In the genomic region with DNA sequence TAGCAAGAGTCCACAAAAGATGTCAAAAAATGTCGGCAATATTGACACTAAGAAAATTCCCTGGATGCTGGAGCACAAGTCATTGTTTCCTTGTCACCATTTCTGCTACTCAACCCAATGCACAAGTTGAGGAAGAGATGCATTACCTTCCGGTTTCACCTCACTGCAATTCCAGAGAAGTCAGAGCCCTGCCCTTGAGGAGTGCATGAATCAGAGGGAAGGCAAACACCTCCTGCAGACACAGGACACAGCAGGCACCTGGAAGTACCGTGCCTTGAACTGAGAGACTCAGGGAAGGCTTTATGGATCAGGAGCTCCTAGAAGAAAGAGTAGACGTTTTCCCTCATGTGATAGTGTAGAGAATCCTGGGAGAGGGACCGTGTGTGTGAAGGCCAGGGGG, we compare ENCODE assay signal across 14 cellular contexts.
DNase-seq lines count a peak whose midpoint lies in the region; ATAC-seq and TF ChIP-seq lines count a peak whose summit lies in the region.
"Had no signal": no experiment of that assay in that cellular context is flagged by ENCODE, and none has a peak within 500 bp of the region (broad histone marks: within the 10 kb centered on the region; RNA-seq: fewer than 3 reads in every experiment).

No MANE protein-coding gene starts in this region.

- 0 out of 4 replicates have a peak, but pooled peaks cover 0 to 4% of the 10 kb centered on the region in 2 experiments for H3K79me1 ChIP-seq in IMR-90 (ENCODE audit: low read depth in 1 of 2, low read length in 2 of 2)
- peaks cover 6% of the 10 kb centered on the region for H3K79me1 ChIP-seq in mesenchymal stem cell (replicated peaks; ENCODE audit: low read length, poor library complexity, severe bottlenecking)

- H2BK20ac ChIP-seq in IMR-90 (ENCODE audit: low read depth, low read length), result peak overlapping the region; percentile 29; the same call in 1 of the 2 replicates

- H3K4me1 Mint-ChIP-seq in osteocyte (ENCODE audit: unreplicated experiment), result peaks cover 6% of the 10 kb centered on the region

- H3K4me2 ChIP-seq in IMR-90 (ENCODE audit: low read depth, low read length) (no peak overlapping the region), mesenchymal stem cell (ENCODE audit: low read length, poor library complexity, severe bottlenecking) (no peak overlapping the region)

- no peak for TF ChIP-seq POLR2A in IMR-90 (IDR thresholded peaks at IDR 0.05; ENCODE audit: low read depth, low read length)

- no peak overlapping the region for H3K4me3 Mint-ChIP-seq in osteocyte (ENCODE audit: unreplicated experiment)
- H3K4me3 Mint-ChIP-seq: CD4-positive, alpha-beta memory T cell had no signal

- H3K9me3 ChIP-seq in IMR-90 (ENCODE audit: control insufficient read depth, insufficient read depth, low read length), result peaks cover 2% of the 10 kb centered on the region; the same call in 1 of the 2 replicates
- no peaks in the 10 kb centered on the region for H3K9me3 ChIP-seq in mesenchymal stem cell (ENCODE audit: control insufficient read depth, low read length)

- peaks cover 12% of the 10 kb centered on the region for H3K9me1 ChIP-seq in IMR-90 (ENCODE audit: insufficient read depth, low read length)

- POLR2A ChIA-PET in IMR-90 (lab: Charles Lee; ENCODE audit: unreplicated experiment), result no interaction called here

- H4K91ac ChIP-seq in IMR-90 (ENCODE audit: insufficient read depth, low read depth, low read length) (no peak overlapping the region), mesenchymal stem cell (ENCODE audit: low read length) (no peak overlapping the region)

- H4K8ac ChIP-seq in IMR-90 (ENCODE audit: low read depth in 2 of 2, low read length in 2 of 2), result no peak overlapping the region
- no peak overlapping the region for H4K8ac ChIP-seq in mesenchymal stem cell (ENCODE audit: low read length)

- H3K36me3 ChIP-seq in IMR-90 (ENCODE audit: control insufficient read depth, insufficient read depth, low read length) (no peaks in the 10 kb centered on the region), mesenchymal stem cell (ENCODE audit: control insufficient read depth in 1 of 2, insufficient read depth in 2 of 2, low read depth in 1 of 2, low read length in 2 of 2) (no peaks in the 10 kb centered on the region)
- H3K36me3 ChIP-seq: BE2C had no signal

- H2BK15ac ChIP-seq in IMR-90 (ENCODE audit: low read depth, low read length) (0 out of 3 replicates have a peak overlapping the region, but pooled peaks have one; percentile 9), mesenchymal stem cell (ENCODE audit: low read depth, poor library complexity, severe bottlenecking) (no peak overlapping the region)

- H3K27me3 Mint-ChIP-seq in osteocyte (ENCODE audit: unreplicated experiment), result peaks cover 3% of the 10 kb centered on the region

- peaks cover 7% of the 10 kb centered on the region for H3K4me1 ChIP-seq in IMR-90 (ENCODE audit: control insufficient read depth, insufficient read depth, low read length)
- H3K4me1 ChIP-seq in mesenchymal stem cell (ENCODE audit: control insufficient read depth, insufficient read depth, low read depth, low read length), result peaks cover 8% of the 10 kb centered on the region
- H3K4me1 ChIP-seq: BE2C had no signal

- peaks cover 4% of the 10 kb centered on the region for H3K36me3 Mint-ChIP-seq in osteocyte (ENCODE audit: unreplicated experiment)
- H3K36me3 Mint-ChIP-seq: CD4-positive, alpha-beta memory T cell had no signal

- intact Hi-C loops in IMR-90 (cut with micrococcal nuclease), result no loop called here

- no peak overlapping the region for H3K27ac Mint-ChIP-seq in osteocyte (ENCODE audit: unreplicated experiment)
- H3K27ac Mint-ChIP-seq: CD4-positive, alpha-beta memory T cell had no signal

- H3K4ac ChIP-seq in IMR-90 (ENCODE audit: low read depth, low read length), result peak overlapping the region; percentile 45
- H3K4ac ChIP-seq in mesenchymal stem cell (ENCODE audit: low read depth in 1 of 2, low read length in 2 of 2), result no peak overlapping the region

- H3K4me3 ChIP-seq in IMR-90 (ENCODE audit: insufficient read depth, low read depth, low read length), result no peak overlapping the region
- H3K4me3 ChIP-seq in epithelial cell of esophagus (ENCODE audit: low read length), result no peak overlapping the region
- no peak overlapping the region for H3K4me3 ChIP-seq in mesenchymal stem cell (ENCODE audit: insufficient read depth in 1 of 2, low read depth in 1 of 2, low read length in 2 of 2)
- H3K4me3 ChIP-seq: GM23248 had no signal

- TF ChIP-seq CTCF in IMR-90 (conservative IDR thresholded peaks at IDR 0.05; ENCODE audit: low read depth, low read length) (no peak), epithelial cell of esophagus (IDR thresholded peaks at IDR 0.05; ENCODE audit: insufficient read depth, low read depth, low read length, missing control alignments) (no peak), osteocyte (IDR thresholded peaks at IDR 0.05) (no peak)

- dilution Hi-C loops in IMR-90 (cut with HindIII; ENCODE audit: low sequenced_read_pairs, unreplicated experiment), result loop anchor here (25.0 kb wide), 1 partner anchor 553 kb away; no protein-coding TSS in a partner anchor

- H3K9ac ChIP-seq in IMR-90 (ENCODE audit: low read depth, low read length), result no peak overlapping the region
- H3K9ac ChIP-seq in mesenchymal stem cell (ENCODE audit: low read length), result no peak overlapping the region
- H3K9ac ChIP-seq: GM23248 had no signal

- no peak overlapping the region for H2BK12ac ChIP-seq in mesenchymal stem cell (ENCODE audit: low read length in 2 of 2)

- H3K27me3 ChIP-seq in IMR-90 (ENCODE audit: control insufficient read depth, insufficient read depth, low read length), result no peaks in the 10 kb centered on the region; the same call in 1 of the 2 replicates
- H3K27me3 ChIP-seq in mesenchymal stem cell (ENCODE audit: control insufficient read depth in 1 of 2, insufficient read depth in 1 of 2, low read length in 2 of 2), result no peaks in the 10 kb centered on the region
- H3K27me3 ChIP-seq: BE2C had no signal

- H3K9me3 Mint-ChIP-seq in osteocyte (ENCODE audit: unreplicated experiment), result peaks cover 13% of the 10 kb centered on the region

- H3K23ac ChIP-seq in IMR-90 (ENCODE audit: low read depth, low read length) (no peak overlapping the region), mesenchymal stem cell (ENCODE audit: low read length in 2 of 2) (no peak overlapping the region)

- no peaks in the 10 kb centered on the region; the same call in 1 of the 2 replicates for H4K20me1 ChIP-seq in IMR-90 (ENCODE audit: insufficient read depth, low read length)

- H2AFZ ChIP-seq in IMR-90 (replicated peaks; ENCODE audit: low read length, poor library complexity), result no peak overlapping the region
- no peak overlapping the region for H2AFZ ChIP-seq in mesenchymal stem cell (ENCODE audit: low read depth, low read length)
- H2AFZ ChIP-seq: GM23248 had no signal

- no peak for TF ChIP-seq RAD21 in IMR-90 (IDR thresholded peaks at IDR 0.05; ENCODE audit: low read length)

- H3K18ac ChIP-seq in IMR-90 (ENCODE audit: low read depth, low read length), result no peak overlapping the region
- H3K18ac ChIP-seq in mesenchymal stem cell (ENCODE audit: low read depth in 1 of 2, low read length in 2 of 2), result no peak overlapping the region

- H3K14ac ChIP-seq in IMR-90 (replicated peaks; ENCODE audit: low read depth, low read length) (0 out of 2 replicates have a peak overlapping the region, but pooled peaks have one; percentile 10), mesenchymal stem cell (ENCODE audit: low read length in 2 of 2) (no peak overlapping the region)

- H2BK5ac ChIP-seq in IMR-90 (ENCODE audit: low read depth, low read length, poor library complexity, severe bottlenecking), result no peak overlapping the region
- no peak overlapping the region for H2BK5ac ChIP-seq in mesenchymal stem cell (ENCODE audit: low read depth, low read length, poor library complexity, severe bottlenecking)

- H2AK5ac ChIP-seq in IMR-90 (ENCODE audit: low read depth, low read length), result no peak overlapping the region
- peak overlapping the region; percentile 3 for H2AK5ac ChIP-seq in mesenchymal stem cell (ENCODE audit: low read length, severe bottlenecking)

- H3K27ac ChIP-seq in IMR-90 (ENCODE audit: insufficient read depth, low read length) (no peak overlapping the region), mesenchymal stem cell (ENCODE audit: low read length, poor library complexity, severe bottlenecking) (no peak overlapping the region)
- H3K27ac ChIP-seq: C4-2B, GM23248 had no signal

- ATAC-seq in IMR-90 (ENCODE audit: low read depth), result no peak
- no peak for ATAC-seq in HG03457 (IDR thresholded peaks at IDR 0.05; ENCODE audit: unreplicated experiment)
- ATAC-seq: HCT116 had no signal

- no peak overlapping the region for H3K56ac ChIP-seq in IMR-90 (ENCODE audit: extremely low read depth, insufficient read depth, low read length)

- peak overlapping the region; percentile 5 for H2AK9ac ChIP-seq in IMR-90 (replicated peaks; ENCODE audit: low read depth, low read length, poor library complexity)

- CTCF ChIA-PET in IMR-90 (lab: Yijun Ruan, JAX), result interaction anchor here (1.1 kb wide), 1 partner anchor 120 kb away, joined by 3 read pairs; no protein-coding TSS in a partner anchor

- peak overlapping the region; percentile 6; the same call in 1 of the 2 replicates for H2BK120ac ChIP-seq in IMR-90 (ENCODE audit: low read depth, low read length)
- no peak overlapping the region for H2BK120ac ChIP-seq in mesenchymal stem cell (ENCODE audit: low read depth, low read length)

- in situ Hi-C loops in IMR-90 (cut with MboI; ENCODE audit: low sequenced_read_pairs), result loop anchor here (5.0 to 10.0 kb wide), 3 partner anchors 73 to 405 kb away; no protein-coding TSS in a partner anchor

- H4K5ac ChIP-seq in IMR-90 (ENCODE audit: low read depth, low read length), result no peak overlapping the region

- 80% methylated on average over 1 of the region's 5 CpGs; no CpG with 5 or more reads in 1 of the 2 experiments for WGBS in IMR-90 (ENCODE audit: extremely low coverage in 2 of 2, insufficient read length in 1 of 2), 2 experiments
- 95% methylated on average over 5 of the region's 5 CpGs for WGBS in mesenchymal stem cell

- BruUV-seq in IMR-90 (replicated peaks; lab: Mats Ljungman, UMichigan), result no TSS peak

- peak; percentile 66 for DNase-seq in DMS53 (lab: John Stamatoyannopoulos, UW)
- no peak for DNase-seq in IMR-90
- peak; percentile 77 for DNase-seq in epithelial cell of esophagus (ENCODE audit: low read depth)
- no peak for DNase-seq in mesenchymal stem cell
- no peak for DNase-seq in NK-92 (lab: John Stamatoyannopoulos, UW; ENCODE audit: unreplicated experiment)
- no peak for DNase-seq in NCI-H2029 (lab: John Stamatoyannopoulos, UW)
- no peak for DNase-seq in osteocyte (ENCODE audit: extremely low spot score, unreplicated experiment)
- DNase-seq: BE2C; CD4-positive, alpha-beta memory T cell; GF-D8; GM23248 had no signal

TF ChIP-seq in IMR-90, 13 proteins besides CTCF, POLR2A, EP300 and RAD21 (continues in another document):
- no peak for TF ChIP-seq MAZ (IDR thresholded peaks at IDR 0.05; ENCODE audit: borderline replicate concordance, low read depth, low read length)
- TF ChIP-seq CEBPB (IDR thresholded peaks at IDR 0.05; ENCODE audit: low read depth, low read length), result no peak
- TF ChIP-seq NFE2L2 (IDR thresholded peaks at IDR 0.05; ENCODE audit: low read depth, low read length), result no peak
- no peak for TF ChIP-seq MAFK (IDR thresholded peaks at IDR 0.05; ENCODE audit: low read depth, low read length)
- no peak for TF ChIP-seq RCOR1 (IDR thresholded peaks at IDR 0.05; ENCODE audit: insufficient replicate concordance, low read length)

Comparison
In these comparisons a context has a peak if more than half of its experiments do, and no peak if none do; other contexts are left out.
1. DNase-seq: peak in DMS53 (single experiment) and epithelial cell of esophagus (single experiment); none in IMR-90 (single experiment), mesenchymal stem cell (single experiment), NK-92 (single experiment), NCI-H2029 (single experiment) and osteocyte (single experiment).